1 cellular context compared by ENCODE assay signal in the genomic region with DNA sequence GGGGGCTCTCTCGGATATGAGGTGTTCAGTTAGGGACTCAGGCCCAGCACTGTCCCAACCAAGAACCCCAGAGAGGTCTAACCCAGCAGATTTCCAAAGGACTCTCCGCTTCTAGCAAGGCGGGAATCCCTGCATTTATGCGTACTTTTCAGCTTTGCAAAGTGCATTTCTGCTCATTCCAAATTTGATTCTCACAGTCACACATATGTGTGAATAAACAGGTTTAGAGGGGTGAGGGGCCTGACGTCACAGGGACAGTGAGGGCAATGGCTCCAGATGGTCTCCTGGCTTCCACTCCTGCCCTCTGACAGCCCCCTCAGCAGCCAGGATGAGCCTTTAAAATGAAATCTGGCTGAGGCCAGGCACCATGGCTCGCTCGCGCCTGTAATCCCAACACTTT.
TF ChIP-seq lines count a peak whose summit lies in the region.

No MANE protein-coding gene starts in this region.

TF ChIP-seq in IMR-90, 13 proteins besides CTCF, POLR2A, EP300 and RAD21 (continued from another document):
- TF ChIP-seq, protein P1, sequence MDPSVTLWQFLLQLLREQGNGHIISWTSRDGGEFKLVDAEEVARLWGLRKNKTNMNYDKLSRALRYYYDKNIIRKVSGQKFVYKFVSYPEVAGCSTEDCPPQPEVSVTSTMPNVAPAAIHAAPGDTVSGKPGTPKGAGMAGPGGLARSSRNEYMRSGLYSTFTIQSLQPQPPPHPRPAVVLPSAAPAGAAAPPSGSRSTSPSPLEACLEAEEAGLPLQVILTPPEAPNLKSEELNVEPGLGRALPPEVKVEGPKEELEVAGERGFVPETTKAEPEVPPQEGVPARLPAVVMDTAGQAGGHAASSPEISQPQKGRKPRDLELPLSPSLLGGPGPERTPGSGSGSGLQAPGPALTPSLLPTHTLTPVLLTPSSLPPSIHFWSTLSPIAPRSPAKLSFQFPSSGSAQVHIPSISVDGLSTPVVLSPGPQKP (IDR thresholded peaks at IDR 0.05; ENCODE audit: borderline replicate concordance, low read depth, low read length), result no peak
- TF ChIP-seq CHD1 (IDR thresholded peaks at IDR 0.05; ENCODE audit: low read depth, low read length) (no peak), NFE2L2 (IDR thresholded peaks at IDR 0.05; ENCODE audit: low read depth, low read length) (no peak), SMC3 (IDR thresholded peaks at IDR 0.05; ENCODE audit: low read depth, low read length) (no peak), FOS (IDR thresholded peaks at IDR 0.05; ENCODE audit: low read depth, low read length) (no peak), RCOR1 (IDR thresholded peaks at IDR 0.05; ENCODE audit: insufficient replicate concordance, low read length) (no peak), MXI1 (IDR thresholded peaks at IDR 0.05; ENCODE audit: borderline replicate concordance, low read depth, low read length) (no peak), CEBPB (IDR thresholded peaks at IDR 0.05; ENCODE audit: low read depth, low read length) (no peak)
- TF ChIP-seq, protein P2, sequence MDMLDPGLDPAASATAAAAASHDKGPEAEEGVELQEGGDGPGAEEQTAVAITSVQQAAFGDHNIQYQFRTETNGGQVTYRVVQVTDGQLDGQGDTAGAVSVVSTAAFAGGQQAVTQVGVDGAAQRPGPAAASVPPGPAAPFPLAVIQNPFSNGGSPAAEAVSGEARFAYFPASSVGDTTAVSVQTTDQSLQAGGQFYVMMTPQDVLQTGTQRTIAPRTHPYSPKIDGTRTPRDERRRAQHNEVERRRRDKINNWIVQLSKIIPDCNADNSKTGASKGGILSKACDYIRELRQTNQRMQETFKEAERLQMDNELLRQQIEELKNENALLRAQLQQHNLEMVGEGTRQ (IDR thresholded peaks at IDR 0.05; ENCODE audit: low read depth, low read length), result no peak
